In genomic region chr12:62862259-62862881, GRCh38 we compare ENCODE assay signal across 13 cellular contexts.
DNase-seq lines count a peak whose midpoint lies in the region; ATAC-seq and TF ChIP-seq lines count a peak whose summit lies in the region.
"Had no signal": no experiment of that assay in that cellular context is flagged by ENCODE, and none has a peak within 500 bp of the region (broad histone marks: within the 10 kb centered on the region; RNA-seq: fewer than 3 reads in every experiment).

No MANE protein-coding gene starts in this region.

- intact Hi-C loops in tibial artery (cut with DNase I; ENCODE audit: low total_unique reads): loop anchor here (10.0 kb wide), 1 partner anchor 72 kb away; the partner anchor contains the start of gene PPM1H

- H3K4me1 Mint-ChIP-seq in HFFc6 (ENCODE audit: low read depth) (peaks cover 90% of the 10 kb centered on the region), progenitor cell of endocrine pancreas (ENCODE audit: low read depth) (peaks cover 13% of the 10 kb centered on the region)
- H3K4me1 Mint-ChIP-seq: activated naive CD8-positive, alpha-beta T cell treated with anti-CD3 and anti-CD28 coated beads, Interleukin-2, amount 10 ng/mL, durations not matched to agents 7 days and 5 days had no signal

- no peaks in the 10 kb centered on the region for H3K9me3 ChIP-seq in tibial artery
- H3K9me3 ChIP-seq: right lobe of liver, testis had no signal

- no peaks in the 10 kb centered on the region for H3K27me3 ChIP-seq in tibial artery
- H3K27me3 ChIP-seq: right lobe of liver, testis had no signal

- ATAC-seq in SK-N-SH treated with all-trans-retinoic acid at 6 μM for 48 hours: peak; percentile 78
- no peak for ATAC-seq in HG03196 (IDR thresholded peaks at IDR 0.05; ENCODE audit: unreplicated experiment)
- ATAC-seq: natural killer cell treated with Interleukin-12 subunit alpha and Interleukin-12 subunit beta and Interleukin-15 and Interleukin-18, amount 100 ng/mL, for 72 hours; right lobe of liver had no signal

- no peaks in the 10 kb centered on the region for H3K36me3 ChIP-seq in tibial artery
- H3K36me3 ChIP-seq: right lobe of liver had no signal

- no peak overlapping the region for H3K4me3 ChIP-seq in fibroblast of pulmonary artery (replicated peaks; ENCODE audit: low read depth, low read length)
- H3K4me3 ChIP-seq in tibial artery: no peak overlapping the region
- H3K4me3 ChIP-seq: right lobe of liver, testis had no signal

- H3K4me1 ChIP-seq in tibial artery: peaks cover 0 to 84% (median 37%) of the 10 kb centered on the region in 4 donors
- H3K4me1 ChIP-seq: right lobe of liver had no signal

- H3K4me3 Mint-ChIP-seq in HFFc6 (peak overlapping the region; percentile 18; the same call in 1 of the 2 replicates), progenitor cell of endocrine pancreas (ENCODE audit: low read depth) (no peak overlapping the region)
- H3K4me3 Mint-ChIP-seq: activated naive CD8-positive, alpha-beta T cell treated with anti-CD3 and anti-CD28 coated beads, Interleukin-2, amount 10 ng/mL, durations not matched to agents 7 days and 5 days; natural killer cell treated with Interleukin-12 subunit alpha and Interleukin-12 subunit beta and Interleukin-15 and Interleukin-18, amount 100 ng/mL, for 72 hours had no signal

- no peak for TF ChIP-seq CTCF in HFFc6 (IDR thresholded peaks at IDR 0.05)
- TF ChIP-seq CTCF in fibroblast of pulmonary artery (IDR thresholded peaks at IDR 0.05; ENCODE audit: low read length, missing control alignments): no peak
- TF ChIP-seq CTCF in tibial artery (IDR thresholded peaks at IDR 0.05): no peak
- TF ChIP-seq CTCF in progenitor cell of endocrine pancreas (IDR thresholded peaks at IDR 0.05; ENCODE audit: unreplicated experiment): no peak

- no peaks in the 10 kb centered on the region for H3K36me3 Mint-ChIP-seq in HFFc6 (ENCODE audit: low read depth)
- no peaks in the 10 kb centered on the region for H3K36me3 Mint-ChIP-seq in progenitor cell of endocrine pancreas (ENCODE audit: insufficient read depth)
- H3K36me3 Mint-ChIP-seq: activated naive CD8-positive, alpha-beta T cell treated with anti-CD3 and anti-CD28 coated beads, Interleukin-2, amount 10 ng/mL, durations not matched to agents 7 days and 5 days; natural killer cell treated with Interleukin-12 subunit alpha and Interleukin-12 subunit beta and Interleukin-15 and Interleukin-18, amount 100 ng/mL, for 72 hours had no signal

- H3K27ac Mint-ChIP-seq in HFFc6 (peak overlapping the region; percentile 69), progenitor cell of endocrine pancreas (no peak overlapping the region)
- H3K27ac Mint-ChIP-seq: activated naive CD8-positive, alpha-beta T cell treated with anti-CD3 and anti-CD28 coated beads, Interleukin-2, amount 10 ng/mL, durations not matched to agents 7 days and 5 days; natural killer cell treated with Interleukin-12 subunit alpha and Interleukin-12 subunit beta and Interleukin-15 and Interleukin-18, amount 100 ng/mL, for 72 hours had no signal

- H3K27me3 Mint-ChIP-seq in HFFc6 (ENCODE audit: insufficient read depth) (peaks cover 2% of the 10 kb centered on the region), progenitor cell of endocrine pancreas (peaks cover 2% of the 10 kb centered on the region)

- no peaks in the 10 kb centered on the region for H3K9me3 Mint-ChIP-seq in HFFc6
- no peaks in the 10 kb centered on the region for H3K9me3 Mint-ChIP-seq in progenitor cell of endocrine pancreas (ENCODE audit: low read depth)
- H3K9me3 Mint-ChIP-seq: activated naive CD8-positive, alpha-beta T cell treated with anti-CD3 and anti-CD28 coated beads, Interleukin-2, amount 10 ng/mL, durations not matched to agents 7 days and 5 days; natural killer cell treated with Interleukin-12 subunit alpha and Interleukin-12 subunit beta and Interleukin-15 and Interleukin-18, amount 100 ng/mL, for 72 hours had no signal

- DNase-seq in HFFc6: peak; percentile 39
- peak; percentile 44 for DNase-seq in fibroblast of pulmonary artery (ENCODE audit: low read depth)
- no peak for DNase-seq in tibial artery
- no peak for DNase-seq in progenitor cell of endocrine pancreas (ENCODE audit: low spot score, unreplicated experiment)
- no peak for DNase-seq in NCI-H69 (lab: John Stamatoyannopoulos, UW)
- DNase-seq: activated naive CD8-positive, alpha-beta T cell treated with anti-CD3 and anti-CD28 coated beads, Interleukin-2, amount 10 ng/mL, durations not matched to agents 7 days and 5 days; NCI-H748 treated with DMSO at 0.1 percent for 48 hours; right lobe of liver; testis had no signal

- peak overlapping the region; percentile 66 to 74 for H3K27ac ChIP-seq in tibial artery
- H3K27ac ChIP-seq: right lobe of liver, testis, VCaP had no signal

TF ChIP-seq in SK-N-SH treated with all-trans-retinoic acid at 6 μM for 48 hours, 23 proteins besides CTCF, POLR2A, EP300 and RAD21:
- no peak for TF ChIP-seq TOX (CRISPR knock-in tag; IDR thresholded peaks at IDR 0.05; ENCODE audit: borderline replicate concordance)
- TF ChIP-seq ISL1 (CRISPR knock-in tag; IDR thresholded peaks at IDR 0.05): peak; percentile 95
TF ChIP-seq in SK-N-SH treated with all-trans-retinoic acid at 6 μM for 48 hours: peak in this region for 1.

Comparison
In these comparisons a context has a peak if more than half of its experiments do, and no peak if none do; other contexts are left out.
1. DNase-seq: peak in HFFc6 (single experiment) and fibroblast of pulmonary artery (single experiment); none in tibial artery (0 of 2), progenitor cell of endocrine pancreas (single experiment) and NCI-H69 (single experiment).